Comparison of ENCODE assay signal across 34 cellular contexts in the genomic region with DNA sequence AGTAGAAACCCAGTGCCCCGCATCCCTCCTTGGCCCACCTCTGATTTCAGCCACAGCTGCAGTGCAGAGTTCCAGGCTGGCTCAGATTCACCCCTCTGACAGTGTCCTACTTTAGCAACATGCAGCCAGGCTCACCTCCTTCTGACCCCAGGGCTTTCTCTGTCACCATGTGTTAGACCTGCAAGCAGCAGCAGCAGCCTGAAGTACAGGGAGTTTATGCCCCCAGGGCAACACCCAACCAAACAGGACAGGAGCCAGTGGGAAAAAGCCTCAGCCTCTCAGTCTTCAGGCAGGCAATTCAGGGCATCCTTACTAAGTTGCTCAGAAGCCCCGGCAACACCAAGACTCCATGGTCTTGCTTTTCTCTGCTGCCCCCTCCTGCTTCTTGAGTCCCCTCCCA.
"Had no signal": no experiment of that assay in that cellular context is flagged by ENCODE, and none has a peak within 500 bp of the region (broad histone marks: within the 10 kb centered on the region; RNA-seq: fewer than 3 reads in every experiment).

No MANE protein-coding gene starts in this region.

- H3K4me1 ChIP-seq: ascending aorta had no signal

- H3K9me3 Mint-ChIP-seq: activated CD4-positive, alpha-beta memory T cell treated with anti-CD3 and anti-CD28 coated beads, Interleukin-2, amount 10 ng/mL, durations not matched to agents 7 days and 5 days; activated CD4-positive, alpha-beta T cell treated with anti-CD3 and anti-CD28 coated beads, Interleukin-2, amount 10 ng/mL, durations not matched to agents 7 days and 5 days; activated naive CD4-positive, alpha-beta T cell treated with anti-CD3 and anti-CD28 coated beads, Interleukin-2, amount 10 ng/mL, durations not matched to agents 7 days and 5 days; activated naive CD4-positive, alpha-beta T cell treated with anti-CD3 and anti-CD28 coated beads, Interleukin-2, amount 50 U/mL, for 24 hours; activated naive CD8-positive, alpha-beta T cell treated with anti-CD3 and anti-CD28 coated beads, Interleukin-2, amount 10 ng/mL, durations not matched to agents 7 days and 5 days; activated naive CD8-positive, alpha-beta T cell treated with anti-CD3 and anti-CD28 coated beads, Interleukin-2, amount 50 U/mL, for 24 hours; activated T-cell treated with anti-CD3 and anti-CD28 coated beads, Interleukin-2, amount 50 U/mL, for 24 hours; activated T-helper 2 cell treated with anti-CD3 and anti-CD28 coated beads, Interferon-gamma antibody, Interleukin-2, Interleukin-4, amounts not matched to agents 10 μg/mL and 5 μg/mL and 100 μg/mL, durations not matched to agents 14 hours and 24 hours and 36 hours; T-helper 2 cell treated with Interferon-gamma antibody and Interleukin-4, amounts not matched to agents 5 μg/mL and 100 μg/mL, for 36 hours had no signal

- H3K27ac Mint-ChIP-seq: activated CD4-positive, alpha-beta memory T cell treated with anti-CD3 and anti-CD28 coated beads, Interleukin-2, amount 10 ng/mL, durations not matched to agents 7 days and 5 days; activated CD4-positive, alpha-beta T cell treated with anti-CD3 and anti-CD28 coated beads for 36 hours; activated CD4-positive, alpha-beta T cell treated with anti-CD3 and anti-CD28 coated beads, Interleukin-2, amount 10 ng/mL, durations not matched to agents 7 days and 5 days; activated CD8-positive, alpha-beta memory T cell treated with anti-CD3 and anti-CD28 coated beads, Interleukin-2, amount 10 ng/mL, durations not matched to agents 7 days and 5 days; activated CD8-positive, alpha-beta T cell treated with anti-CD3 and anti-CD28 coated beads, Interleukin-2, amount 10 ng/mL, durations not matched to agents 7 days and 5 days; activated naive CD4-positive, alpha-beta T cell treated with anti-CD3 and anti-CD28 coated beads, Interleukin-2, amount 10 ng/mL, durations not matched to agents 7 days and 5 days; activated naive CD4-positive, alpha-beta T cell treated with anti-CD3 and anti-CD28 coated beads, Interleukin-2, amount 50 U/mL, for 24 hours; activated naive CD8-positive, alpha-beta T cell; activated naive CD8-positive, alpha-beta T cell treated with anti-CD3 and anti-CD28 coated beads, Interleukin-2, amount 10 ng/mL, durations not matched to agents 7 days and 5 days; activated naive CD8-positive, alpha-beta T cell treated with anti-CD3 and anti-CD28 coated beads, Interleukin-2, amount 50 U/mL, for 24 hours; activated T-cell treated with anti-CD3 and anti-CD28 coated beads, Interleukin-2, amount 50 U/mL, for 24 hours; activated T-helper 2 cell treated with anti-CD3 and anti-CD28 coated beads, Interferon-gamma antibody, Interleukin-2, Interleukin-4, amounts not matched to agents 10 μg/mL and 5 μg/mL and 100 μg/mL, durations not matched to agents 14 hours and 24 hours and 36 hours; brain; T-helper 1 cell treated with Interleukin-12 subunit alpha and Interleukin-12 subunit beta and Interleukin-4 antibody, amounts not matched to agents 30 μg/mL and 1 μg/mL, for 36 hours; T-helper 2 cell treated with Interferon-gamma antibody and Interleukin-4, amounts not matched to agents 5 μg/mL and 100 μg/mL, for 36 hours; WTC11 had no signal

- H3K36me3 Mint-ChIP-seq: activated CD8-positive, alpha-beta memory T cell treated with anti-CD3 and anti-CD28 coated beads, Interleukin-2, amount 10 ng/mL, durations not matched to agents 7 days and 5 days; activated naive CD4-positive, alpha-beta T cell treated with anti-CD3 and anti-CD28 coated beads, Interleukin-2, amount 10 ng/mL, durations not matched to agents 7 days and 5 days; activated naive CD4-positive, alpha-beta T cell treated with anti-CD3 and anti-CD28 coated beads, Interleukin-2, amount 50 U/mL, for 24 hours; activated naive CD8-positive, alpha-beta T cell; activated naive CD8-positive, alpha-beta T cell treated with anti-CD3 and anti-CD28 coated beads, Interleukin-2, amount 10 ng/mL, durations not matched to agents 7 days and 5 days; brain had no signal

- H3K9me3 ChIP-seq: ascending aorta had no signal

- H3K27ac ChIP-seq: ascending aorta, cardiac muscle cell, WERI-Rb-1 had no signal

- H3K4me1 Mint-ChIP-seq: activated CD4-positive, alpha-beta memory T cell treated with anti-CD3 and anti-CD28 coated beads, Interleukin-2, amount 10 ng/mL, durations not matched to agents 7 days and 5 days; activated CD4-positive, alpha-beta T cell treated with anti-CD3 and anti-CD28 coated beads, Interleukin-2, amount 10 ng/mL, durations not matched to agents 7 days and 5 days; activated CD8-positive, alpha-beta memory T cell treated with anti-CD3 and anti-CD28 coated beads, Interleukin-2, amount 10 ng/mL, durations not matched to agents 7 days and 5 days; activated naive CD4-positive, alpha-beta T cell treated with anti-CD3 and anti-CD28 coated beads, Interleukin-2, amount 10 ng/mL, durations not matched to agents 7 days and 5 days; activated naive CD4-positive, alpha-beta T cell treated with anti-CD3 and anti-CD28 coated beads, Interleukin-2, amount 50 U/mL, for 24 hours; activated naive CD8-positive, alpha-beta T cell treated with anti-CD3 and anti-CD28 coated beads, Interleukin-2, amount 10 ng/mL, durations not matched to agents 7 days and 5 days; activated naive CD8-positive, alpha-beta T cell treated with anti-CD3 and anti-CD28 coated beads, Interleukin-2, amount 50 U/mL, for 24 hours had no signal

- DNase-seq: activated CD4-positive, alpha-beta memory T cell treated with anti-CD3 and anti-CD28 coated beads, Interleukin-2, amount 10 ng/mL, durations not matched to agents 7 days and 5 days; activated CD4-positive, alpha-beta T cell treated with anti-CD3 and anti-CD28 coated beads for 1 hour; activated CD4-positive, alpha-beta T cell treated with anti-CD3 and anti-CD28 coated beads for 36 hours; activated CD4-positive, alpha-beta T cell treated with anti-CD3 and anti-CD28 coated beads for 48 hours; activated CD4-positive, alpha-beta T cell treated with anti-CD3 and anti-CD28 coated beads, Interleukin-2, amount 10 ng/mL, durations not matched to agents 7 days and 5 days; activated CD4-positive, alpha-beta T cell treated with anti-CD3 and anti-CD28 coated beads, Interleukin-2, amount 50 U/mL, for 48 hours; activated CD4-positive, CD25-positive, alpha-beta regulatory T cell; activated CD8-positive, alpha-beta memory T cell treated with anti-CD3 and anti-CD28 coated beads for 24 hours; activated CD8-positive, alpha-beta memory T cell treated with anti-CD3 and anti-CD28 coated beads, Interleukin-2, amount 10 ng/mL, durations not matched to agents 7 days and 5 days; activated CD8-positive, alpha-beta memory T cell treated with anti-CD3 and anti-CD28 coated beads, Interleukin-2, amount 50 U/mL, for 48 hours; activated CD8-positive, alpha-beta T cell treated with anti-CD3 and anti-CD28 coated beads, Interleukin-2, amount 10 ng/mL, durations not matched to agents 7 days and 5 days; activated effector memory CD4-positive, alpha-beta T cell treated with Interleukin-2 at 50 U/mL for 16 hours; activated gamma-delta T cell; activated naive CD4-positive, alpha-beta T cell treated with anti-CD3 and anti-CD28 coated beads, Interleukin-2, amount 10 ng/mL, durations not matched to agents 7 days and 5 days; activated naive CD4-positive, alpha-beta T cell treated with Interleukin-2 at 50 U/mL for 16 hours; activated naive CD8-positive, alpha-beta T cell treated with anti-CD3 and anti-CD28 coated beads, Interleukin-2, amount 10 ng/mL, durations not matched to agents 7 days and 5 days; activated naive CD8-positive, alpha-beta T cell treated with anti-CD3 and anti-CD28 coated beads, Interleukin-2, amount 50 U/mL, for 24 hours; activated T-cell treated with anti-CD3 and anti-CD28 coated beads, Interleukin-2, amount 50 U/mL, for 24 hours; activated T-cell treated with anti-CD3 and anti-CD28 coated beads, Interleukin-2, amount 50 U/mL, for 48 hours; amygdala; anterior cingulate cortex; central memory CD4-positive, alpha-beta T cell; T-helper 2 cell; T-helper 9 cell; WERI-Rb-1 had no signal

- H3K27me3 Mint-ChIP-seq: activated CD4-positive, alpha-beta memory T cell treated with anti-CD3 and anti-CD28 coated beads, Interleukin-2, amount 10 ng/mL, durations not matched to agents 7 days and 5 days; activated CD4-positive, alpha-beta T cell treated with anti-CD3 and anti-CD28 coated beads for 36 hours; activated CD4-positive, alpha-beta T cell treated with anti-CD3 and anti-CD28 coated beads, Interleukin-2, amount 10 ng/mL, durations not matched to agents 7 days and 5 days; activated naive CD8-positive, alpha-beta T cell; activated naive CD8-positive, alpha-beta T cell treated with anti-CD3 and anti-CD28 coated beads, Interleukin-2, amount 10 ng/mL, durations not matched to agents 7 days and 5 days; activated naive CD8-positive, alpha-beta T cell treated with anti-CD3 and anti-CD28 coated beads, Interleukin-2, amount 50 U/mL, for 24 hours; activated T-cell treated with anti-CD3 and anti-CD28 coated beads, Interleukin-2, amount 50 U/mL, for 24 hours had no signal

- H3K27me3 ChIP-seq: ascending aorta, cardiac muscle cell had no signal

- H3K4me3 Mint-ChIP-seq: activated CD4-positive, alpha-beta memory T cell treated with anti-CD3 and anti-CD28 coated beads, Interleukin-2, amount 10 ng/mL, durations not matched to agents 7 days and 5 days; activated CD4-positive, alpha-beta T cell treated with anti-CD3 and anti-CD28 coated beads for 36 hours; activated CD4-positive, alpha-beta T cell treated with anti-CD3 and anti-CD28 coated beads, Interleukin-2, amount 10 ng/mL, durations not matched to agents 7 days and 5 days; activated CD8-positive, alpha-beta memory T cell treated with anti-CD3 and anti-CD28 coated beads, Interleukin-2, amount 10 ng/mL, durations not matched to agents 7 days and 5 days; activated CD8-positive, alpha-beta T cell treated with anti-CD3 and anti-CD28 coated beads, Interleukin-2, amount 10 ng/mL, durations not matched to agents 7 days and 5 days; activated naive CD4-positive, alpha-beta T cell treated with anti-CD3 and anti-CD28 coated beads, Interleukin-2, amount 10 ng/mL, durations not matched to agents 7 days and 5 days; activated naive CD4-positive, alpha-beta T cell treated with anti-CD3 and anti-CD28 coated beads, Interleukin-2, amount 50 U/mL, for 24 hours; activated naive CD8-positive, alpha-beta T cell; activated naive CD8-positive, alpha-beta T cell treated with anti-CD3 and anti-CD28 coated beads, Interleukin-2, amount 10 ng/mL, durations not matched to agents 7 days and 5 days; activated naive CD8-positive, alpha-beta T cell treated with anti-CD3 and anti-CD28 coated beads, Interleukin-2, amount 50 U/mL, for 24 hours; activated T-cell treated with anti-CD3 and anti-CD28 coated beads, Interleukin-2, amount 50 U/mL, for 24 hours; brain; T-helper 1 cell treated with Interleukin-12 subunit alpha and Interleukin-12 subunit beta and Interleukin-4 antibody, amounts not matched to agents 30 μg/mL and 1 μg/mL, for 36 hours; T-helper 2 cell treated with Interferon-gamma antibody and Interleukin-4, amounts not matched to agents 5 μg/mL and 100 μg/mL, for 36 hours; WTC11 had no signal
